Comparison of ENCODE assay signal across 26 cellular contexts in the genomic region with DNA sequence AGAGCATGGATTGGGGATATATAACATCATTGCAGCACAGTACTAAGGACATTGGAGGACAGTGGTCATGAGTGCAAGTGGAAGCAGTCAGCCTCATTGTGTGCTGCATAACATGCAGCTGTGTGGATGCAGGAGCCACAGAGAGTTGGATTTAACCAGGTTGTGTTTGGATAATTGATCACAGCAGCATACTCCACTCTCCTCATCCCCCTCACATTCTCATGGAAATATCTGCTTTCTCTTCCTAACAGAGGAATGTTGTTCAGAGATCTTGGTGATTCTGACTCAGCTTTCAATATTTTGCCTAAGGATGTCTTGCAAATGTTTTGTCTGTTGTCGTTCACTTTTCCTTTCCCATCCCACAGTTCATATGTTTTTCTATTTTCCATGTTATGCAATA. TPM values are rescaled to one million over a fixed set of nuclear protein-coding genes. Genes with fewer than 3 reads are reported as not detected.
DNase-seq lines count a peak whose midpoint lies in the region; TF ChIP-seq lines count a peak whose summit lies in the region.
"Had no signal": no experiment of that assay in that cellular context is flagged by ENCODE, and none has a peak within 500 bp of the region (broad histone marks: within the 10 kb centered on the region; RNA-seq: fewer than 3 reads in every experiment).

No MANE protein-coding gene starts in this region.

- H3K79me1 ChIP-seq in mesendoderm (ENCODE audit: low read length), result no peaks in the 10 kb centered on the region

- no peak overlapping the region for H3K56ac ChIP-seq in mesendoderm (ENCODE audit: low read length)

- H2BK15ac ChIP-seq in mesendoderm (replicated peaks; ENCODE audit: low read depth), result no peak overlapping the region

- H2BK5ac ChIP-seq in mesendoderm (ENCODE audit: low read length), result no peak overlapping the region

- H3K4me3 ChIP-seq in NT2/D1 (ENCODE audit: insufficient read length, low read depth) (no peak overlapping the region), epithelial cell of esophagus (ENCODE audit: low read length) (no peak overlapping the region), mesendoderm (ENCODE audit: low read length) (no peak overlapping the region)
- H3K4me3 ChIP-seq: adrenal gland, gastrocnemius medialis, psoas muscle had no signal

- H4K8ac ChIP-seq in mesendoderm (ENCODE audit: low read depth, low read length), result no peak overlapping the region

- H2AK5ac ChIP-seq in mesendoderm (ENCODE audit: low read length), result no peak overlapping the region

- DNase-seq in ELF-1 (ENCODE audit: low read depth, low spot score) (peak; percentile 4), NT2/D1 (ENCODE audit: low read depth, low spot score) (peak; percentile 68), epithelial cell of esophagus (ENCODE audit: low read depth) (peak; percentile 9), mesendoderm (peak; percentile 27), hepatic stellate cell (ENCODE audit: low spot score) (no peak), NCI-H187 (lab: John Stamatoyannopoulos, UW) (no peak), cardiac septum (ENCODE audit: low spot score) (no peak), SKM-1 treated with dmso at 0.1 percent for 144 hours (lab: John Stamatoyannopoulos, UW; ENCODE audit: unreplicated experiment) (no peak)
- DNase-seq: ACHN; activated CD4-positive, alpha-beta T cell treated with anti-CD3 and anti-CD28 coated beads for 1 hour; activated gamma-delta T cell treated with Interleukin-2 at 50 U/mL for 16 hours; adrenal gland; brain microvascular endothelial cell; C1 segment of cervical spinal cord; Calu3; effector memory CD4-positive, alpha-beta T cell; gastrocnemius medialis; KBM-7; left colon; NCI-H1436 treated with DMSO at 0.1 percent for 48 hours; NCI-H510A; NK-92 treated with Interleukin-12 subunit alpha and Interleukin-12 subunit beta, amount 100 ng/mL, for 24 hours; nucleus accumbens; psoas muscle; SHP77 treated with DMSO at 0.1 percent for 48 hours; substantia nigra had no signal

- H3K9ac ChIP-seq in NT2/D1 (ENCODE audit: insufficient read length, low read depth), result no peak overlapping the region
- no peak overlapping the region for H3K9ac ChIP-seq in mesendoderm (ENCODE audit: low read length)

- H3K4me1 ChIP-seq in NT2/D1 (ENCODE audit: insufficient read depth, insufficient read length), result no peaks in the 10 kb centered on the region
- peaks cover 2% of the 10 kb centered on the region for H3K4me1 ChIP-seq in mesendoderm (ENCODE audit: control insufficient read depth, low read depth, low read length)
- H3K4me1 ChIP-seq: adrenal gland, gastrocnemius medialis, psoas muscle had no signal

- H4K5ac ChIP-seq in mesendoderm (ENCODE audit: low read length), result no peak overlapping the region

- H3K4me2 ChIP-seq in mesendoderm (ENCODE audit: low read length), result no peak overlapping the region

- H3K27me3 ChIP-seq in NT2/D1 (ENCODE audit: insufficient read depth, insufficient read length) (no peaks in the 10 kb centered on the region), mesendoderm (ENCODE audit: insufficient read depth, low read length, poor library complexity) (no peaks in the 10 kb centered on the region)
- H3K27me3 ChIP-seq: adrenal gland, brain microvascular endothelial cell, gastrocnemius medialis had no signal

- H3K23ac ChIP-seq in mesendoderm (ENCODE audit: low read length), result no peak overlapping the region

- TF ChIP-seq CTCF in epithelial cell of esophagus (IDR thresholded peaks at IDR 0.05; ENCODE audit: insufficient read depth, low read depth, low read length, missing control alignments), result no peak

- H3K36me3 ChIP-seq in NT2/D1 (ENCODE audit: insufficient read depth, insufficient read length, low read length) (no peaks in the 10 kb centered on the region), mesendoderm (ENCODE audit: control insufficient read depth, insufficient read depth, low read length) (no peaks in the 10 kb centered on the region)
- H3K36me3 ChIP-seq: adrenal gland, brain microvascular endothelial cell, gastrocnemius medialis had no signal

- H3K79me2 ChIP-seq in mesendoderm (ENCODE audit: control insufficient read depth, insufficient read depth, low read length), result no peaks in the 10 kb centered on the region

- H2BK120ac ChIP-seq in mesendoderm (ENCODE audit: low read depth, low read length), result no peak overlapping the region

- no peak overlapping the region for H3K4ac ChIP-seq in mesendoderm (ENCODE audit: low read depth, low read length)

- H3K18ac ChIP-seq in mesendoderm (ENCODE audit: low read length), result no peak overlapping the region

- no peak overlapping the region for H3K27ac ChIP-seq in mesendoderm (ENCODE audit: low read depth, low read length)
- H3K27ac ChIP-seq: adrenal gland, brain microvascular endothelial cell, gastrocnemius medialis, psoas muscle had no signal

- H3K9me3 ChIP-seq in NT2/D1 (ENCODE audit: insufficient read depth, low read length), result peaks cover 6% of the 10 kb centered on the region; the same call in 1 of the 2 replicates
- H3K9me3 ChIP-seq: adrenal gland, gastrocnemius medialis, psoas muscle had no signal

- WGBS in mesendoderm (ENCODE audit: extremely low coverage, insufficient coverage, low lambda C conversion rate), result no CpG with 5 or more reads among the region's 1 CpG

- intact Hi-C loops in cardiac septum (cut with DNase I), result no loop called here

RNA-seq across cellular contexts. Expression of a gene that starts 31.8 kb away (rescaled TPM):
- 52.0 TPM for polyA plus RNA-seq in mesendoderm (2013, experiment 1 of 2)
- polyA plus RNA-seq in mesendoderm (2013, experiment 2 of 2), result 51.4 TPM
- 15.6 TPM for total RNA-seq in cardiac septum

Comparison
In these comparisons a context has a peak if more than half of its experiments do, and no peak if none do; other contexts are left out.
1. DNase-seq: peak in ELF-1 (single experiment), NT2/D1 (single experiment), epithelial cell of esophagus (single experiment) and mesendoderm (single experiment); none in hepatic stellate cell (single experiment), NCI-H187 (0 of 2), cardiac septum (single experiment) and SKM-1 treated with dmso at 0.1 percent for 144 hours (single experiment).